ENCODE assay signal across 8 cellular contexts in genomic region chr20:36199293-36200257, GRCh38. TPM values are rescaled to one million over a fixed set of nuclear protein-coding genes. Genes with fewer than 3 reads are reported as not detected.
DNase-seq lines count a peak whose midpoint lies in the region; ATAC-seq and TF ChIP-seq lines count a peak whose summit lies in the region.

No MANE protein-coding gene starts in this region.

- peaks cover 0 to 1% of the 10 kb centered on the region in 2 experiments; a peak in 1 of 5 replicates for H3K9me3 Mint-ChIP-seq in H9
- no peaks in the 10 kb centered on the region for H3K9me3 Mint-ChIP-seq in activated CD4-positive, alpha-beta T cell treated with anti-CD3 and anti-CD28 coated beads for 36 hours (ENCODE audit: low read depth)

- H2AFZ ChIP-seq in H9 (ENCODE audit: low read length): no peak overlapping the region

- no CpG with 5 or more reads among the region's 6 CpGs for WGBS in H9 (ENCODE audit: extremely low coverage, insufficient read length, low lambda C conversion rate)

- no peak overlapping the region for H3K23ac ChIP-seq in H9 (ENCODE audit: insufficient read length, low read depth, low read length)

- H3K27me3 Mint-ChIP-seq in H9 (ENCODE audit: low read depth): no peaks in the 10 kb centered on the region; the same call in 1 of the 2 replicates
- peaks cover 4% of the 10 kb centered on the region for H3K27me3 Mint-ChIP-seq in activated CD4-positive, alpha-beta T cell treated with anti-CD3 and anti-CD28 coated beads for 36 hours

- CTCF ChIA-PET in activated CD4-positive, alpha-beta T cell treated with anti-CD3 and anti-CD28 coated beads for 36 hours (lab: Charles Lee): interaction anchor here (0.6 to 2.4 kb wide), 30 partner anchors 10 to 1677 kb away, joined by 3 to 12 read pairs (median 4); no protein-coding TSS in a partner anchor

- H3K79me1 ChIP-seq in H9 (ENCODE audit: insufficient read depth, low read depth, low read length, poor library complexity, severe bottlenecking): no peaks in the 10 kb centered on the region

- H4K5ac ChIP-seq in H9 (ENCODE audit: insufficient read length, low read depth, low read length): no peak overlapping the region

- H3K36me3 Mint-ChIP-seq in H9 (ENCODE audit: insufficient read depth in 1 of 3, low read depth in 3 of 3): no peaks in the 10 kb centered on the region; a peak in 3 of 7 replicates
- H3K36me3 Mint-ChIP-seq in activated CD4-positive, alpha-beta T cell treated with anti-CD3 and anti-CD28 coated beads for 36 hours (ENCODE audit: low read depth): no peaks in the 10 kb centered on the region

- DNase-seq in AML-193 (lab: John Stamatoyannopoulos, UW): peak; percentile 54 to 63
- DNase-seq in H9: peak; percentile 82
- DNase-seq in NCI-H460 (ENCODE audit: extremely low read depth, low read depth): peak; percentile 67
- DNase-seq in activated CD4-positive, alpha-beta T cell treated with anti-CD3 and anti-CD28 coated beads for 36 hours: peak; percentile 87
- peak; percentile 90 for DNase-seq in choroid plexus epithelial cell (ENCODE audit: low read depth)
- DNase-seq in left lobe of liver (ENCODE audit: low spot score): peak; percentile 79
- peak; percentile 82 for DNase-seq in stimulated activated CD4-positive, alpha-beta T cell treated with anti-CD3 and anti-CD28 coated beads, Interleukin-4, amount 100 ng/mL, for 24 hours

- H2BK12ac ChIP-seq in H9 (ENCODE audit: insufficient read length, low read depth, low read length): no peak overlapping the region

- no peak overlapping the region for H3K27ac ChIP-seq in H9 (ENCODE audit: insufficient read length, low read depth, low read length)

- H3K27ac Mint-ChIP-seq in H9: peak overlapping the region in 1 of 3 experiments; percentile 45; a peak in 1 of 7 replicates
- no peak overlapping the region for H3K27ac Mint-ChIP-seq in activated CD4-positive, alpha-beta T cell treated with anti-CD3 and anti-CD28 coated beads for 36 hours

- H2AK5ac ChIP-seq in H9 (ENCODE audit: insufficient read length, low read length): no peak overlapping the region

- H3K23me2 ChIP-seq in H9 (ENCODE audit: insufficient read length, low read depth, low read length, poor library complexity, severe bottlenecking): no peaks in the 10 kb centered on the region

- H3T11ph ChIP-seq in H9 (ENCODE audit: low read length): no peak overlapping the region

- H3K4me1 ChIP-seq in H9 (ENCODE audit: insufficient read depth, low read length): no peaks in the 10 kb centered on the region

- no peak overlapping the region for H3K4me3 Mint-ChIP-seq in H9
- no peak overlapping the region for H3K4me3 Mint-ChIP-seq in activated CD4-positive, alpha-beta T cell treated with anti-CD3 and anti-CD28 coated beads for 36 hours

- no peak overlapping the region for H3K18ac ChIP-seq in H9 (ENCODE audit: insufficient read length, low read depth, low read length)

- H3K4me1 Mint-ChIP-seq in H9: peaks cover 4 to 9% of the 10 kb centered on the region in 2 experiments
- peaks cover 4% of the 10 kb centered on the region for H3K4me1 Mint-ChIP-seq in activated CD4-positive, alpha-beta T cell treated with anti-CD3 and anti-CD28 coated beads for 36 hours

- H4K8ac ChIP-seq in H9 (replicated peaks; ENCODE audit: insufficient read length, low read depth, low read length): no peak overlapping the region

- no peaks in the 10 kb centered on the region for H3K9me3 ChIP-seq in H9 (ENCODE audit: control insufficient read depth, low read depth, low read length)

- H2BK5ac ChIP-seq in H9 (ENCODE audit: insufficient read length, low read length): no peak overlapping the region

- no peak overlapping the region for H3K4me3 ChIP-seq in choroid plexus epithelial cell (ENCODE audit: low read depth, low read length)

- H3K56ac ChIP-seq in H9 (ENCODE audit: insufficient read length, low read depth, low read length): no peak overlapping the region

- H3K9ac ChIP-seq in H9 (ENCODE audit: extremely low read depth, insufficient read length, low read length): no peak overlapping the region

- H4K91ac ChIP-seq in H9 (ENCODE audit: insufficient read length, low read depth, low read length): no peak overlapping the region

- POLR2A ChIA-PET in activated CD4-positive, alpha-beta T cell treated with anti-CD3 and anti-CD28 coated beads for 36 hours (lab: Charles Lee): no interaction called here

- H3K79me2 ChIP-seq in H9 (ENCODE audit: insufficient read depth, low read length): no peaks in the 10 kb centered on the region

- no peaks in the 10 kb centered on the region for H3K27me3 ChIP-seq in H9 (ENCODE audit: insufficient read depth, low read length)

- H3K14ac ChIP-seq in H9 (ENCODE audit: insufficient read depth, low read length): no peak overlapping the region

- no peak overlapping the region for H2BK120ac ChIP-seq in H9 (ENCODE audit: low read depth, low read length, poor library complexity, severe bottlenecking)

- H2BK15ac ChIP-seq in H9 (ENCODE audit: low read depth, low read length): no peak overlapping the region

- TF ChIP-seq CTCF in H9 (conservative IDR thresholded peaks at IDR 0.05): peak; percentile 91
- peak; percentile 93 for TF ChIP-seq CTCF in choroid plexus epithelial cell (conservative IDR thresholded peaks at IDR 0.05; ENCODE audit: low read depth, low read length)

- ATAC-seq in activated CD4-positive, alpha-beta T cell treated with anti-CD3 and anti-CD28 coated beads for 36 hours: peak; percentile 81
- ATAC-seq in left lobe of liver (peak; percentile 93), GM18907 (IDR thresholded peaks at IDR 0.05; ENCODE audit: unreplicated experiment) (no peak)

- H4K20me1 ChIP-seq in H9 (ENCODE audit: control insufficient read depth, insufficient read depth, insufficient read length): no peaks in the 10 kb centered on the region

- no peak overlapping the region for H3K4me2 ChIP-seq in H9 (ENCODE audit: insufficient read depth, insufficient read length, low read length)

- no peak overlapping the region for H2BK20ac ChIP-seq in H9 (ENCODE audit: low read depth, low read length, poor library complexity, severe bottlenecking)

- no peak overlapping the region for H3K4ac ChIP-seq in H9 (ENCODE audit: low read depth, low read length)

- intact Hi-C loops in activated CD4-positive, alpha-beta T cell treated with anti-CD3 and anti-CD28 coated beads for 36 hours (cut with DNase I, micrococcal nuclease): loop anchor here (1.0 to 10.0 kb wide), 4 partner anchors 43 to 685 kb away; no protein-coding TSS in a partner anchor

RNA-seq across cellular contexts. Expression of gene AAR2, which starts 36.7 kb away (rescaled TPM):
- 36.9 and 37.8 TPM in 2 replicates for total RNA-seq in H9 (2021)
- total RNA-seq in NCI-H460 (2014; rRNA removed; shearing (Covaris generic)): 22.0 and 27.2 TPM in 2 replicates
- 16.9 and 19.3 TPM in 2 replicates for polyA plus RNA-seq in NCI-H460 (2014; cell fraction: nucleus; rRNA removed)
- total RNA-seq in activated CD4-positive, alpha-beta T cell treated with anti-CD3 and anti-CD28 coated beads for 36 hours: 10 to 100 TPM; 18.7 to 20.7 TPM
- total RNA-seq in left lobe of liver: 10.6 TPM

RNA-seq across cellular contexts. Expression of gene EPB41L1, which starts 45.0 kb away (rescaled TPM):
- 29.9 and 31.1 TPM in 2 replicates for total RNA-seq in H9 (2021)
- total RNA-seq in NCI-H460 (2014; rRNA removed; shearing (Covaris generic)): 5.4 and 7.4 TPM in 2 replicates
- 9.7 and 27.6 TPM in 2 replicates for polyA plus RNA-seq in NCI-H460 (2014; cell fraction: nucleus; rRNA removed)
- 1 to 10 TPM in 1 of 2 experiments, under 1 TPM in 1; 0.67 to 1.5 TPM for total RNA-seq in activated CD4-positive, alpha-beta T cell treated with anti-CD3 and anti-CD28 coated beads for 36 hours
- total RNA-seq in left lobe of liver: 5.0 TPM
